ENCODE assay signal across 8 cellular contexts in genomic region chr14:95533822-95534221, GRCh38. TPM values are rescaled to one million over a fixed set of nuclear protein-coding genes. Genes with fewer than 3 reads are reported as not detected.
DNase-seq lines count a peak whose midpoint lies in the region; ATAC-seq, FAIRE-seq and TF ChIP-seq lines count a peak whose summit lies in the region.

No MANE protein-coding gene starts in this region.

- H4K20me1 ChIP-seq in astrocyte (ENCODE audit: insufficient read depth, low read length): peaks cover 74% of the 10 kb centered on the region

- H3K9me3 Mint-ChIP-seq in astrocyte (ENCODE audit: unreplicated experiment): no peaks in the 10 kb centered on the region

- whole genome bisulfite sequencing in heart left ventricle, 4 donors: 0 to 1% (median 1%) methylated on average over 18 of the region's 18 CpGs
- WGBS in lung, 2 donors: 0 to 1% methylated on average over 18 of the region's 18 CpGs

- H3K4me2 ChIP-seq in astrocyte (ENCODE audit: low read length): peak overlapping the region; percentile 99

- peaks cover 93% of the 10 kb centered on the region for H3K79me2 ChIP-seq in astrocyte (ENCODE audit: insufficient read depth, low read length)

- no peak for ATAC-seq in heart left ventricle
- no peak for ATAC-seq in lung (ENCODE audit: insufficient read depth, low FRiP score)
- ATAC-seq in GM19023 (IDR thresholded peaks at IDR 0.05; ENCODE audit: unreplicated experiment): no peak

- H2AFZ ChIP-seq in astrocyte (ENCODE audit: low read depth, low read length): peak overlapping the region; percentile 32

- peaks cover 38% of the 10 kb centered on the region for H3K4me1 Mint-ChIP-seq in astrocyte (ENCODE audit: low read depth, unreplicated experiment)

- peak overlapping the region; percentile 93 for H3K4me3 Mint-ChIP-seq in astrocyte (ENCODE audit: unreplicated experiment)

- no peaks in the 10 kb centered on the region for H3K27me3 ChIP-seq in heart left ventricle
- no peaks in the 10 kb centered on the region for H3K27me3 ChIP-seq in astrocyte (ENCODE audit: insufficient read depth, low read length)
- no peaks in the 10 kb centered on the region for H3K27me3 ChIP-seq in lung (ENCODE audit: control insufficient read depth, insufficient read depth)

- no peaks in the 10 kb centered on the region for H3K36me3 Mint-ChIP-seq in astrocyte (ENCODE audit: low read depth, unreplicated experiment)

- TF ChIP-seq POLR2A in heart left ventricle (IDR thresholded peaks at IDR 0.05): no peak

- H3K27ac ChIP-seq in heart left ventricle (peak overlapping the region in 11 of 12 donors; percentile 72 to 89 (median 83)), astrocyte (ENCODE audit: low read depth, low read length) (peak overlapping the region; percentile 92), lung (ENCODE audit: low read depth in 1 of 2, low read length in 1 of 2) (peak overlapping the region; percentile 78 to 91)

- peak overlapping the region; percentile 69 to 99 (median 90) for H3K4me3 ChIP-seq in heart left ventricle
- peak overlapping the region; percentile 93 for H3K4me3 ChIP-seq in astrocyte (ENCODE audit: insufficient read depth, low read depth, low read length)
- peak overlapping the region; percentile 81 for H3K4me3 ChIP-seq in lung

- TF ChIP-seq CTCF in heart left ventricle (IDR thresholded peaks at IDR 0.05) (no peak), astrocyte (IDR thresholded peaks at IDR 0.05; ENCODE audit: insufficient read depth, low read depth, low read length) (no peak), lung (IDR thresholded peaks at IDR 0.05; ENCODE audit: control extremely low read depth, extremely low read depth) (no peak)

- H3K9me3 ChIP-seq in heart left ventricle: no peaks in the 10 kb centered on the region
- no peaks in the 10 kb centered on the region for H3K9me3 ChIP-seq in astrocyte (ENCODE audit: insufficient read depth, low read depth, low read length)
- no peaks in the 10 kb centered on the region for H3K9me3 ChIP-seq in lung (ENCODE audit: control insufficient read depth in 2 of 2, insufficient read depth in 1 of 2, low read length in 1 of 2)

- DNase-seq in heart left ventricle (no peak), cardiac septum (ENCODE audit: low spot score) (no peak), astrocyte (ENCODE audit: low read depth) (no peak), lung (ENCODE audit: low spot score) (no peak), OCI-M2 (lab: John Stamatoyannopoulos, UW; ENCODE audit: unreplicated experiment) (no peak), GM19240 (ENCODE audit: insufficient read length, low spot score) (no peak), NCI-H1694 treated with DMSO at 0.1 percent for 48 hours (lab: John Stamatoyannopoulos, UW) (no peak)

- intact Hi-C loops in heart left ventricle (cut with DNase I): loop anchor here in 3 of 10 donors (5.0 to 10.0 kb wide), 3 partner anchors 831 to 1422 kb away; partner anchors contain the start of genes ATG2B (in 2 of the 3), GSKIP (in 2 of the 3), AK7 (in 1 of the 3) and IFI27 (in 1 of the 3)
- intact Hi-C loops in cardiac septum (cut with DNase I): no loop called here

- peaks cover 0 to 10% (median 0%) of the 10 kb centered on the region in 9 donors for H3K36me3 ChIP-seq in heart left ventricle
- H3K36me3 ChIP-seq in astrocyte (ENCODE audit: insufficient read depth, low read length): no peaks in the 10 kb centered on the region
- H3K36me3 ChIP-seq in lung (ENCODE audit: control insufficient read depth in 2 of 2, insufficient read depth in 2 of 2, low read length in 2 of 2): peaks cover 0 to 3% of the 10 kb centered on the region in 2 donors

- no peak for FAIRE-seq in astrocyte (lab: Jason Lieb, UNC)

- H3K4me1 ChIP-seq in heart left ventricle (peaks cover 8 to 73% (median 65%) of the 10 kb centered on the region in 12 donors), astrocyte (ENCODE audit: insufficient read depth, low read length) (peaks cover 50% of the 10 kb centered on the region), lung (ENCODE audit: control insufficient read depth in 2 of 2, insufficient read depth in 2 of 2, low read length in 2 of 2) (peaks cover 11 to 37% of the 10 kb centered on the region in 2 donors)

- H3K9ac ChIP-seq in astrocyte (ENCODE audit: low read length): peak overlapping the region; percentile 92

- H3K27me3 Mint-ChIP-seq in astrocyte (ENCODE audit: low read depth, unreplicated experiment): no peaks in the 10 kb centered on the region

- H3K27ac Mint-ChIP-seq in astrocyte (ENCODE audit: unreplicated experiment): peak overlapping the region; percentile 83

RNA-seq across cellular contexts. Expression of gene GLRX5, which starts 1.0 kb away (rescaled TPM):
- total RNA-seq in heart left ventricle (100 to 1,000 TPM in 1 of 9 donors, 10 to 100 TPM in 8; 60.8 to 113 (median 78.5) TPM), cardiac septum (61.8 TPM), astrocyte (50.1 and 50.5 TPM in 2 replicates), lung (10 to 100 TPM; 22.4 to 35.6 TPM)
- polyA plus RNA-seq in heart left ventricle (10 to 100 TPM; 64.4 to 98.3 TPM), lung (10 to 100 TPM; 27.3 to 30.9 TPM)

RNA-seq across cellular contexts. Expression of gene SYNE3, which starts 17.4 kb away (rescaled TPM):
- total RNA-seq in heart left ventricle: 10 to 100 TPM in 5 of 9 donors, 1 to 10 TPM in 4; 6.2 to 16.9 (median 10.3) TPM
- 1 to 10 TPM; 3.1 to 3.9 TPM for polyA plus RNA-seq in heart left ventricle
- total RNA-seq in cardiac septum: 12.4 TPM
- total RNA-seq in astrocyte: 2.5 TPM in 2 replicates
- 10 to 100 TPM in 1 of 2 donors, 1 to 10 TPM in 1; 8.4 to 30.5 TPM for total RNA-seq in lung
- polyA plus RNA-seq in lung: 1 to 10 TPM; 2.7 to 3.7 TPM
